8 cellular contexts compared by ENCODE assay signal in genomic region chr7:101817930-101818698, GRCh38. TPM values are rescaled to one million over a fixed set of nuclear protein-coding genes. Genes with fewer than 3 reads are reported as not detected.
DNase-seq lines count a peak whose midpoint lies in the region; ATAC-seq, FAIRE-seq and TF ChIP-seq lines count a peak whose summit lies in the region.

No MANE protein-coding gene starts in this region.

- peak; percentile 26 for FAIRE-seq in endometrium (lab: Jason Lieb, UNC)

- intact Hi-C loops in CD8-positive, alpha-beta T cell (cut with DNase I, micrococcal nuclease), result loop anchor here in 1 of 2 experiments (5.0 kb wide), 1 partner anchor 614 kb away; the partner anchor contains the start of gene ORAI2

- no peak overlapping the region for H3K4me3 ChIP-seq in CD8-positive, alpha-beta T cell (ENCODE audit: low read depth, low read length)
- H3K4me3 ChIP-seq in neutrophil (ENCODE audit: low read depth in 1 of 2, low read length in 1 of 2), result peak overlapping the region; percentile 80 to 94

- no peaks in the 10 kb centered on the region for H3K9me3 Mint-ChIP-seq in CD8-positive, alpha-beta T cell

- no peak for TF ChIP-seq CTCF in CD8-positive, alpha-beta T cell (IDR thresholded peaks at IDR 0.05)
- TF ChIP-seq CTCF in neutrophil (IDR thresholded peaks at IDR 0.05), result no peak

- no peak overlapping the region for H3K27ac ChIP-seq in CD8-positive, alpha-beta T cell (ENCODE audit: low read depth, low read length)
- H3K27ac ChIP-seq in neutrophil, result peak overlapping the region; percentile 97

- no peaks in the 10 kb centered on the region for H3K27me3 ChIP-seq in CD8-positive, alpha-beta T cell (ENCODE audit: insufficient read depth, low read length)
- H3K27me3 ChIP-seq in neutrophil, result no peaks in the 10 kb centered on the region

- no peak for DNase-seq in CD8-positive, alpha-beta T cell
- DNase-seq in NOMO-1 treated with DMSO at 0.1 percent for 48 hours (lab: John Stamatoyannopoulos, UW; ENCODE audit: unreplicated experiment), result peak; percentile 67
- no peak for DNase-seq in stimulated activated CD8-positive, alpha-beta memory T cell treated with anti-CD3 and anti-CD28 coated beads, Interleukin-4, amount 100 ng/mL, for 48 hours
- no peak for DNase-seq in DMS53 treated with DMSO at 0.1 percent for 48 hours (lab: John Stamatoyannopoulos, UW; ENCODE audit: unreplicated experiment)
- DNase-seq in HT-29 (ENCODE audit: low spot score), result no peak
- DNase-seq in UCSD-AML1 (lab: John Stamatoyannopoulos, UW; ENCODE audit: unreplicated experiment), result no peak

- peaks cover 2% of the 10 kb centered on the region for H3K36me3 Mint-ChIP-seq in CD8-positive, alpha-beta T cell

- POLR2A ChIA-PET in CD8-positive, alpha-beta T cell (lab: Charles Lee), result interaction anchor here (0.6 to 1.2 kb wide), 3 partner anchors 9 to 56 kb away, joined by 3 to 5 read pairs (median 3); no protein-coding TSS in a partner anchor

- peaks cover 42% of the 10 kb centered on the region for H3K4me1 Mint-ChIP-seq in CD8-positive, alpha-beta T cell (ENCODE audit: low read depth)

- H3K4me3 Mint-ChIP-seq in CD8-positive, alpha-beta T cell, result peak overlapping the region; percentile 82

- ATAC-seq in CD8-positive, alpha-beta T cell, result no peak

- no peaks in the 10 kb centered on the region for H3K9me3 ChIP-seq in CD8-positive, alpha-beta T cell (ENCODE audit: low read length)
- H3K9me3 ChIP-seq in neutrophil, result no peaks in the 10 kb centered on the region

- peaks cover 16% of the 10 kb centered on the region for H3K4me1 ChIP-seq in CD8-positive, alpha-beta T cell (ENCODE audit: insufficient read depth, low read length)
- H3K4me1 ChIP-seq in neutrophil (ENCODE audit: control insufficient read depth in 1 of 2, insufficient read depth in 1 of 2, low read depth in 1 of 2, low read length in 1 of 2), result peaks cover 58% of the 10 kb centered on the region in 2 experiments

- H3K27ac Mint-ChIP-seq in CD8-positive, alpha-beta T cell, result no peak overlapping the region

- CTCF ChIA-PET in CD8-positive, alpha-beta T cell (lab: Charles Lee), result interaction anchor here (1.2 to 1.4 kb wide), 3 partner anchors 14 to 75 kb away, joined by 3 to 8 read pairs (median 3); no protein-coding TSS in a partner anchor

- no peaks in the 10 kb centered on the region for H3K27me3 Mint-ChIP-seq in CD8-positive, alpha-beta T cell (ENCODE audit: low read depth)

- no peaks in the 10 kb centered on the region for H3K36me3 ChIP-seq in CD8-positive, alpha-beta T cell (ENCODE audit: insufficient read depth, low read length)
- H3K36me3 ChIP-seq in neutrophil, result no peaks in the 10 kb centered on the region

RNA-seq across cellular contexts. Expression of gene CUX1, which starts 0.7 kb away (rescaled TPM):
- 10 to 100 TPM; 40.3 to 41.0 TPM for total RNA-seq in CD8-positive, alpha-beta T cell
- 41.9 and 48.3 TPM in 2 replicates for total RNA-seq in HT-29 (2014; rRNA removed; shearing (Covaris generic))
